Comparison of ENCODE assay signal across 22 cellular contexts in the genomic region with DNA sequence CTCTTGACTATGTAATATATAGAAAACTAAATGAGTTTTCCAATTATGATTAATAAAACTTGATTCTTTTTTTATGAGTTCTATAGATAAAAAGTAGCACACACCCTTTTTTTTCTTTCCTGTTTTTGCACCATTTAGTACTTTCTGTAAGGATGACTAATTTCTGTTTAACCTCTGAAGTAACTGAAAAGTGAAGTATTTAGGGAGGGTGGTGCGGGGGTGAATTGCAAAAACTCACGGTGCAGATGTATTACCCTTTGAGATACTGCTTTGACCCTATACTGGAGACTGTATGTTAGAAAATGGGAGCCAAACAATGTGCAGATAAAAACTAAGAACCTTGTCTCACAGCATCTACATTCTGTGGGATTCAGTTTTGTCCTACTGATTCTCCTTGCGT.
"Had no signal": no experiment of that assay in that cellular context is flagged by ENCODE, and none has a peak within 500 bp of the region (broad histone marks: within the 10 kb centered on the region; RNA-seq: fewer than 3 reads in every experiment).

No MANE protein-coding gene starts in this region.

- H3K4me3 Mint-ChIP-seq: dendritic cell treated with granulocyte-macrophage colony-stimulating factor and Interleukin-4, amounts not matched to agents 40 ng/mL and 50 ng/mL, for 4 days; endodermal cell; memory B cell; natural killer cell; stimulated activated memory B cell treated with anti-CD40 and anti-IgM and Interleukin-4, amounts not matched to agents 10 μg/mL and 1 μg/mL and 100 μg/mL, for 72 hours; type B pancreatic cell had no signal

- H3K4me1 Mint-ChIP-seq: memory B cell; natural killer cell; stimulated activated memory B cell treated with anti-CD40 and anti-IgM and Interleukin-4, amounts not matched to agents 10 μg/mL and 1 μg/mL and 100 μg/mL, for 72 hours had no signal

- H3K27me3 Mint-ChIP-seq: dendritic cell treated with granulocyte-macrophage colony-stimulating factor and Interleukin-4, amounts not matched to agents 40 ng/mL and 50 ng/mL, for 4 days; memory B cell; stimulated activated memory B cell treated with anti-CD40 and anti-IgM and Interleukin-4, amounts not matched to agents 10 μg/mL and 1 μg/mL and 100 μg/mL, for 72 hours; type B pancreatic cell had no signal

- H3K36me3 Mint-ChIP-seq: memory B cell; natural killer cell; stimulated activated memory B cell treated with anti-CD40 and anti-IgM and Interleukin-4, amounts not matched to agents 10 μg/mL and 1 μg/mL and 100 μg/mL, for 72 hours; type B pancreatic cell had no signal

- H3K9me3 Mint-ChIP-seq: dendritic cell treated with granulocyte-macrophage colony-stimulating factor and Interleukin-4, amounts not matched to agents 40 ng/mL and 50 ng/mL, for 4 days; endodermal cell; memory B cell; natural killer cell; stimulated activated memory B cell treated with anti-CD40 and anti-IgM and Interleukin-4, amounts not matched to agents 10 μg/mL and 1 μg/mL and 100 μg/mL, for 72 hours; type B pancreatic cell had no signal

- DNase-seq: effector CD8-positive, alpha-beta T cell; endodermal cell; foreskin fibroblast; gastrocnemius medialis; natural killer cell; occipital lobe; ovary; posterior cingulate gyrus; psoas muscle; right cardiac atrium; sigmoid colon; stimulated activated CD4-positive, alpha-beta T cell treated with anti-CD3 and anti-CD28 coated beads, Interleukin-2, amount 100 ng/mL, for 24 hours; stimulated activated CD4-positive, alpha-beta T cell treated with anti-CD3 and anti-CD28 coated beads, Interleukin-4, amount 100 ng/mL, for 24 hours; stimulated activated naive CD8-positive, alpha-beta T cell treated with anti-CD3 and anti-CD28 coated beads, Interleukin-15, Interleukin-2, amounts not matched to agents 100 U/mL and 50 U/mL, for 24 hours; substantia nigra; testis; tibial artery had no signal

- H3K27ac Mint-ChIP-seq: dendritic cell treated with granulocyte-macrophage colony-stimulating factor and Interleukin-4, amounts not matched to agents 40 ng/mL and 50 ng/mL, for 4 days; endodermal cell; memory B cell; natural killer cell; stimulated activated memory B cell treated with anti-CD40 and anti-IgM and Interleukin-4, amounts not matched to agents 10 μg/mL and 1 μg/mL and 100 μg/mL, for 72 hours; type B pancreatic cell had no signal

- ATAC-seq: esophagus mucosa; gastrocnemius medialis; natural killer cell; psoas muscle; right cardiac atrium; stimulated activated memory B cell treated with anti-CD40 and anti-IgM and Interleukin-4, amounts not matched to agents 10 μg/mL and 1 μg/mL and 100 μg/mL, for 72 hours; stimulated activated naive CD8-positive, alpha-beta T cell treated with anti-CD3 and anti-CD28 coated beads, Interleukin-15, Interleukin-2, amounts not matched to agents 100 U/mL and 50 U/mL, for 24 hours had no signal
